9 cellular contexts compared by ENCODE assay signal in genomic region chr13:108895220-108895704, GRCh38.
DNase-seq lines count a peak whose midpoint lies in the region; ATAC-seq, FAIRE-seq and TF ChIP-seq lines count a peak whose summit lies in the region.
"Had no signal": no experiment of that assay in that cellular context is flagged by ENCODE, and none has a peak within 500 bp of the region (broad histone marks: within the 10 kb centered on the region; RNA-seq: fewer than 3 reads in every experiment).

No MANE protein-coding gene starts in this region.

- no peak overlapping the region for H3K27ac Mint-ChIP-seq in immature natural killer cell
- H3K27ac Mint-ChIP-seq: stimulated activated naive B cell treated with anti-CD40 and anti-IgM and Interleukin-4, amounts not matched to agents 10 μg/mL and 1 μg/mL and 100 μg/mL, for 72 hours had no signal

- POLR2A ChIA-PET in AG04450 (lab: Yijun Ruan, JAX), result no interaction called here

- peaks cover 0 to 7% (median 0%) of the 10 kb centered on the region in 6 donors for H3K9me3 Mint-ChIP-seq in immature natural killer cell
- H3K9me3 Mint-ChIP-seq: stimulated activated naive B cell treated with anti-CD40 and anti-IgM and Interleukin-4, amounts not matched to agents 10 μg/mL and 1 μg/mL and 100 μg/mL, for 72 hours had no signal

- CTCF ChIA-PET in AG04450 (lab: Charles Lee), result interaction anchor here (0.6 to 5.6 kb wide), 34 partner anchors 9 to 849 kb away, joined by 3 to 130 read pairs (median 4); no protein-coding TSS in a partner anchor

- no peak overlapping the region for H3K27ac ChIP-seq in AG04450 (ENCODE audit: low read depth, low read length)

- no peak overlapping the region for H3K4me3 ChIP-seq in AG04450 (ENCODE audit: low read depth, low read length)

- H3K4me1 Mint-ChIP-seq in immature natural killer cell, result peaks cover 3 to 7% of the 10 kb centered on the region in 2 donors
- H3K4me1 Mint-ChIP-seq: stimulated activated naive B cell treated with anti-CD40 and anti-IgM and Interleukin-4, amounts not matched to agents 10 μg/mL and 1 μg/mL and 100 μg/mL, for 72 hours had no signal

- H3K9me3 ChIP-seq in AG04450 (ENCODE audit: control insufficient read depth, insufficient read depth, low read length), result no peaks in the 10 kb centered on the region

- peak; percentile 65 for FAIRE-seq in GM18507 (lab: Jason Lieb, UNC)

- H3K27me3 Mint-ChIP-seq in immature natural killer cell (ENCODE audit: low read depth in 3 of 3), result peaks cover 1 to 3% (median 2%) of the 10 kb centered on the region in 3 donors

- intact Hi-C loops in Right ventricle myocardium inferior (cut with DNase I), result loop anchor here (1.0 to 5.0 kb wide), 3 partner anchors 286 to 572 kb away; no protein-coding TSS in a partner anchor

- ATAC-seq in HG02759 (IDR thresholded peaks at IDR 0.05; ENCODE audit: unreplicated experiment), result no peak
- ATAC-seq in Right ventricle myocardium inferior, result no peak

- H3K36me3 Mint-ChIP-seq in immature natural killer cell, result no peaks in the 10 kb centered on the region
- H3K36me3 Mint-ChIP-seq: stimulated activated naive B cell treated with anti-CD40 and anti-IgM and Interleukin-4, amounts not matched to agents 10 μg/mL and 1 μg/mL and 100 μg/mL, for 72 hours had no signal

- peak; percentile 47 for TF ChIP-seq CTCF in AG04450 (IDR thresholded peaks at IDR 0.05; ENCODE audit: low read depth, low read length)

- H3K4me3 Mint-ChIP-seq in immature natural killer cell, result no peak overlapping the region
- H3K4me3 Mint-ChIP-seq: stimulated activated naive B cell treated with anti-CD40 and anti-IgM and Interleukin-4, amounts not matched to agents 10 μg/mL and 1 μg/mL and 100 μg/mL, for 72 hours had no signal

- no peaks in the 10 kb centered on the region for H3K27me3 ChIP-seq in AG04450 (ENCODE audit: control insufficient read depth, insufficient read depth, low read length)

- DNase-seq in AG04450 (ENCODE audit: low read depth, low spot score), result no peak
- DNase-seq in GM18507 (ENCODE audit: extremely low spot score, insufficient read length, low read depth), result no peak
- peak; percentile 86 for DNase-seq in NCI-H1694 (lab: John Stamatoyannopoulos, UW)
- peak; percentile 55 for DNase-seq in amniotic epithelial cell (ENCODE audit: low read depth)
- DNase-seq in left kidney (ENCODE audit: low read depth, low spot score), result peak; percentile 73
- DNase-seq in immature natural killer cell, result no peak
- no peak for DNase-seq in Right ventricle myocardium inferior (ENCODE audit: missing footprints)
- DNase-seq: stimulated activated naive B cell treated with anti-CD40 and anti-IgM and Interleukin-4, amounts not matched to agents 10 μg/mL and 1 μg/mL and 100 μg/mL, for 72 hours had no signal

Comparison
In these comparisons a context has a peak if more than half of its experiments do, and no peak if none do; other contexts are left out.
1. DNase-seq: peak in NCI-H1694 (single experiment), amniotic epithelial cell (single experiment) and left kidney (single experiment); none in AG04450 (single experiment), GM18507 (single experiment), immature natural killer cell (0 of 3) and Right ventricle myocardium inferior (single experiment).